ENCODE assay signal across 1 cellular context in genomic region chr20:6705106-6705766, GRCh38.
TF ChIP-seq lines count a peak whose summit lies in the region.

No MANE protein-coding gene starts in this region.

TF ChIP-seq in GM23338, 12 proteins besides CTCF, POLR2A, EP300 and RAD21 (continued from another document):
- TF ChIP-seq ZNF462 (CRISPR knock-in tag; IDR thresholded peaks at IDR 0.05) (no peak), EZH2 (IDR thresholded peaks at IDR 0.05; ENCODE audit: low read depth, unreplicated experiment) (no peak), REST (IDR thresholded peaks at IDR 0.05; ENCODE audit: unreplicated experiment) (no peak)
